Comparison of ENCODE assay signal across 1 cellular context in the genomic region with DNA sequence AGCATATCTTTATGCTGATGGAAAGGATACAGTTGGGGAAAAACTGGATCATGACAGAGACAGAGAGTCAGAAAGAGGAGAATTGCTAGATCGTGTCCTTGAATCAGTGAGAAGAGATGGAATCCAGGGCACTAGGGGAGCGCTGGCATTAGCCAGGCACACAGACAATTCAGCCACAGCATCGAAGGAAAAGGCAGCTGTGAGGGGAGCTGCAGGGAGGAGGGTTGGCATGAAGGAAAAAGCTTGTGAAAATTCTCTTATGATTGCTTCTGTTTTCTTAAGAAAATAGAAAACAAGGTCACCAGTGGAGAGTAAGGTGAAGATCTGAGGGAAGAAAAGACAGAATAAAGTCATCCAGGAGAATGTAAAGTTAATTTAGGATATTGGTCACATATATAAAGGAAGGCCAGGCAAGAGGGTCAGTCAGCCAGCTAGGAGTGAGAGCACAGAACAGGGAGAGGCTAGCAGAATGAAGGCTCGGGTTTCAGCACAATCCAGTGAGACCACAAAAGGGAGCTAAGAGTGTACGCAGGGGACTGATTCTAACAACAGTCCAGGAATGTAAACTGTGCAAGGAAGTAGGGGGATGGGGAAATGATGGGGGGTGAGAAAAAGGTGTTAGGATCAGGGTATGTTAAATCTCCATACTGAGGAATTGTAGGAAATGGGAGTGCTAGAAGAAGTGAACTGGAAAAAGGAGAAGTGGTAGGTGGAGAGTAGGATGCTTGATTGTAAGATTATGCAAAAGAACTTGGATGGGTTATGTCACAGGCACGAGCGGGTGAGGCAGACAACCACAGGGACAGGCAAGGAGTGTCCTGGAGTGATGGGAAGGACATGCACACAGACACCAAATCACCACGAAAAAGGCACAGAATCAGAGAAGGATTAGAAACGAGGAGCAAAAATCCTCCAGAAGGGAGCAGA.
TF ChIP-seq lines count a peak whose summit lies in the region.

No MANE protein-coding gene starts in this region.

TF ChIP-seq in IMR-90, 13 proteins besides CTCF, POLR2A, EP300 and RAD21:
- TF ChIP-seq, protein P1, sequence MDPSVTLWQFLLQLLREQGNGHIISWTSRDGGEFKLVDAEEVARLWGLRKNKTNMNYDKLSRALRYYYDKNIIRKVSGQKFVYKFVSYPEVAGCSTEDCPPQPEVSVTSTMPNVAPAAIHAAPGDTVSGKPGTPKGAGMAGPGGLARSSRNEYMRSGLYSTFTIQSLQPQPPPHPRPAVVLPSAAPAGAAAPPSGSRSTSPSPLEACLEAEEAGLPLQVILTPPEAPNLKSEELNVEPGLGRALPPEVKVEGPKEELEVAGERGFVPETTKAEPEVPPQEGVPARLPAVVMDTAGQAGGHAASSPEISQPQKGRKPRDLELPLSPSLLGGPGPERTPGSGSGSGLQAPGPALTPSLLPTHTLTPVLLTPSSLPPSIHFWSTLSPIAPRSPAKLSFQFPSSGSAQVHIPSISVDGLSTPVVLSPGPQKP (IDR thresholded peaks at IDR 0.05; ENCODE audit: borderline replicate concordance, low read depth, low read length): no peak
- TF ChIP-seq BHLHE40 (IDR thresholded peaks at IDR 0.05; ENCODE audit: low read depth, low read length) (no peak), MAZ (IDR thresholded peaks at IDR 0.05; ENCODE audit: borderline replicate concordance, low read depth, low read length) (no peak), NFE2L2 (IDR thresholded peaks at IDR 0.05; ENCODE audit: low read depth, low read length) (no peak), FOS (IDR thresholded peaks at IDR 0.05; ENCODE audit: low read depth, low read length) (no peak), MXI1 (IDR thresholded peaks at IDR 0.05; ENCODE audit: borderline replicate concordance, low read depth, low read length) (no peak), MAFK (IDR thresholded peaks at IDR 0.05; ENCODE audit: low read depth, low read length) (no peak), CEBPB (IDR thresholded peaks at IDR 0.05; ENCODE audit: low read depth, low read length) (no peak), CHD1 (IDR thresholded peaks at IDR 0.05; ENCODE audit: low read depth, low read length) (no peak)
